Comparison of ENCODE assay signal across 18 cellular contexts in the genomic region with DNA sequence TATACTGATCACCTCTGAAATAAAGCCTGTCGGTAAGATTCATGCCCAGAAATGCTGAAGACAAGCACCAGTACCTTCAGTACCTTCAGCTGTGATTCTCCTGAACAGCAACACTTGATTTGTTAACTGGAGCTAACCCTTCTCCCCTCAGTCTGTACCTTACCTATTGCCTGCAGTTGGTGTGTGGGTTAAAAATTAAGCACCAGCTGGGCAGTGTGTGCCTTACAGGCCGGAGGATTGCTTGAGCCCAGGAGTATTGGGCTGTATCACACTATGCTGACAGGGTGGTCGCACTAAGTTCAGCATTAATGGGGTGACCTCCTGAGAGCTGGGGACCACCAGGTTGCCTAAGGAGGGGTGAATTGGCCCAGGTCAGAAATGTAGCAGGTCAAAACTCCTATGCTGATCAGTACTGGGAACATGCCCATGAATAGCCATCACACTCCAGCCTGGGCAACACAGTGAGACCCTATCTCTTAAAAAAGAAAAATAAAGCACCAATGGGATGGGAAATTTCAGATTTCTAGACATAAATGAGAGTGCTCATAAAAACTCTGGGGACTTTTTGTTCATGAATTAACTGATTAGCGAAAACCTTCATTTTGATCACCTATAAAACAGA.
DNase-seq lines count a peak whose midpoint lies in the region; ATAC-seq, FAIRE-seq and TF ChIP-seq lines count a peak whose summit lies in the region.
"Had no signal": no experiment of that assay in that cellular context is flagged by ENCODE, and none has a peak within 500 bp of the region (broad histone marks: within the 10 kb centered on the region; RNA-seq: fewer than 3 reads in every experiment).

No MANE protein-coding gene starts in this region.

- TF ChIP-seq RAD21 in GM12878 (IDR thresholded peaks at IDR 0.05; ENCODE audit: insufficient read depth, low read depth, low read length) = no peak

- ATAC-seq in GM12878 (peak; percentile 45), lung (ENCODE audit: insufficient read depth, low FRiP score) (peak; percentile 19), sciatic nerve (peak; percentile 22)
- ATAC-seq: PC-3 had no signal

- DNase-seq in GM12878 (ENCODE audit: low read depth, low spot score) (no peak), lung (ENCODE audit: low spot score) (no peak), sciatic nerve (ENCODE audit: low spot score) (no peak), NCI-H446 treated with DMSO at 0.1 percent for 48 hours (lab: John Stamatoyannopoulos, UW) (no peak)
- no peak for DNase-seq in activated naive CD4-positive, alpha-beta T cell treated with anti-CD3 and anti-CD28 coated beads, Interleukin-2, amount 50 U/mL, for 16 hours
- no peak for DNase-seq in activated T-cell treated with anti-CD3 and anti-CD28 coated beads, Interleukin-2, amount 50 U/mL, for 1 hour
- DNase-seq: GDM1, H9, IMR-90, Karpas-422, NCI-H1417 treated with DMSO at 0.1 percent for 48 hours, NCI-H1930, NCI-H226, NCI-H524 treated with DMSO at 0.1 percent for 48 hours, PC-3, SJCRH30 had no signal

- no peaks in the 10 kb centered on the region; the same call in none of the 2 replicates for H3K79me2 ChIP-seq in GM12878 (ENCODE audit: control insufficient read depth, insufficient read depth, low read length)

- in situ Hi-C loops in GM12878 (cut with MboI) = no loop called here

- no peak overlapping the region for H3K27ac ChIP-seq in HEK293 (ENCODE audit: extremely low read depth, low read depth, low read length)
- no peak overlapping the region for H3K27ac ChIP-seq in GM12878 (ENCODE audit: control insufficient read depth, insufficient read depth)
- no peak overlapping the region for H3K27ac ChIP-seq in lung (ENCODE audit: low read depth in 1 of 2, low read length in 1 of 2)
- H3K27ac ChIP-seq: C4-2B, SJCRH30 had no signal

- H3K4me3 ChIP-seq in HEK293 (ENCODE audit: low read depth, low read length) (no peak overlapping the region), GM12878 (no peak overlapping the region), lung (no peak overlapping the region)
- H3K4me3 ChIP-seq: SJCRH30 had no signal

- WGBS in GM12878 (ENCODE audit: insufficient coverage, insufficient replicate concordance, low lambda C conversion rate, missing lambda C conversion rate) = 78% methylated on average over 4 of the region's 4 CpGs
- WGBS in lung, 2 donors = 94 to 95% methylated on average over 4 of the region's 4 CpGs

- H3K4me1 ChIP-seq in HEK293 (ENCODE audit: control insufficient read depth, insufficient read depth, low read length) (no peaks in the 10 kb centered on the region; the same call in 1 of the 2 replicates), GM12878 (ENCODE audit: control insufficient read depth, insufficient read depth, low read length) (no peaks in the 10 kb centered on the region), lung (ENCODE audit: control insufficient read depth in 2 of 2, insufficient read depth in 2 of 2, low read length in 2 of 2) (peaks cover 6 to 25% of the 10 kb centered on the region in 2 donors)
- H3K4me1 ChIP-seq: SJCRH30 had no signal

- CTCF ChIA-PET in HEK293 (lab: Yijun Ruan, JAX) = interaction anchor here (1.8 kb wide), 1 partner anchor 95 kb away, joined by 7 read pairs; no protein-coding TSS in a partner anchor
- CTCF ChIA-PET in GM12878 (lab: Yijun Ruan, JAX) = interaction anchor here (0.9 to 2.1 kb wide), 5 partner anchors 8 to 568 kb away, joined by 3 to 10 read pairs (median 4); no protein-coding TSS in a partner anchor

- RAD21 ChIA-PET in GM12878 (lab: Charles Lee; ENCODE audit: unreplicated experiment) = interaction anchor here (1.0 to 3.0 kb wide), 2 partner anchors 10 to 59 kb away, joined by 3 to 10 read pairs; no protein-coding TSS in a partner anchor

- H3K9me3 ChIP-seq in HEK293 (ENCODE audit: control insufficient read depth, insufficient read depth, low read depth, low read length) (no peaks in the 10 kb centered on the region), GM12878 (replicated peaks; ENCODE audit: control insufficient read depth, insufficient read depth, low read length) (peaks cover 13% of the 10 kb centered on the region), lung (ENCODE audit: control insufficient read depth in 2 of 2, insufficient read depth in 1 of 2, low read length in 1 of 2) (peaks cover 0 to 2% of the 10 kb centered on the region in 2 donors)

- intact Hi-C loops in GM12878 (cut with micrococcal nuclease; ENCODE audit: unreplicated experiment) (no loop called here), sciatic nerve (cut with DNase I) (no loop called here)

- H4K20me1 ChIP-seq in GM12878 (ENCODE audit: control insufficient read depth, insufficient read depth) = no peaks in the 10 kb centered on the region

- BruUV-seq in GM12878 (replicated peaks; lab: Mats Ljungman, UMichigan) = no TSS peak

- H3K4me2 ChIP-seq in GM12878 (ENCODE audit: control insufficient read depth, insufficient read depth) = no peak overlapping the region

- POLR2A ChIA-PET in HEK293 (lab: Yijun Ruan, JAX) (no interaction called here), GM12878 (lab: Charles Lee) (no interaction called here)

- H3K36me3 ChIP-seq in HEK293 (ENCODE audit: control insufficient read depth in 2 of 2, insufficient read depth in 1 of 2, low read length in 2 of 2) (peaks cover 0 to 3% of the 10 kb centered on the region in 2 experiments; a peak in 1 of 3 replicates), GM12878 (ENCODE audit: control insufficient read depth in 2 of 2, insufficient read depth in 2 of 2, low read length in 1 of 2) (peaks cover 6 to 8% of the 10 kb centered on the region in 2 experiments; a peak in 3 of 4 replicates), lung (ENCODE audit: control insufficient read depth in 2 of 2, insufficient read depth in 2 of 2, low read length in 2 of 2) (peaks cover 0 to 2% of the 10 kb centered on the region in 2 donors)

- no peak for FAIRE-seq in GM12878 (lab: Jason Lieb, UNC)

- no peak overlapping the region for H3K9ac ChIP-seq in GM12878 (ENCODE audit: control insufficient read depth, insufficient read depth, low read length)

- TF ChIP-seq POLR2A in GM12878 (IDR thresholded peaks at IDR 0.05; ENCODE audit: low read depth, low read length) = no peak

- no peaks in the 10 kb centered on the region for H3K27me3 ChIP-seq in GM12878 (replicated peaks in 1 of 2; ENCODE audit: control insufficient read depth in 2 of 2, insufficient read depth in 2 of 2, low read length in 1 of 2)
- H3K27me3 ChIP-seq in lung (ENCODE audit: control insufficient read depth, insufficient read depth) = no peaks in the 10 kb centered on the region
- H3K27me3 ChIP-seq: SJCRH30 had no signal

- no peak for TF ChIP-seq EP300 in GM12878 (IDR thresholded peaks at IDR 0.05; ENCODE audit: borderline replicate concordance in 1 of 2, control insufficient read depth in 1 of 2, low read depth in 2 of 2, low read length in 2 of 2)

- H2AFZ ChIP-seq in GM12878 (ENCODE audit: control insufficient read depth, low read depth, low read length) = no peak overlapping the region

- TF ChIP-seq CTCF in HEK293 (tag by site-specific recombination; IDR thresholded peaks at IDR 0.05) = no peak
- no peak for TF ChIP-seq CTCF in GM12878 (IDR thresholded peaks at IDR 0.05 in 2 of 3, conservative IDR thresholded peaks at IDR 0.05 in 1 of 3; ENCODE audit: control insufficient read depth in 2 of 3, extremely low read depth in 1 of 3, insufficient read depth in 1 of 3, low read depth in 3 of 3, low read length in 3 of 3)
- TF ChIP-seq CTCF in lung (IDR thresholded peaks at IDR 0.05; ENCODE audit: control extremely low read depth, extremely low read depth) = no peak

- SMC1A ChIA-PET in GM12878 (lab: Charles Lee; ENCODE audit: uncharacterized antibody, unreplicated experiment) = interaction anchor here (0.7 to 2.7 kb wide), 8 partner anchors 8 to 97 kb away, joined by 3 to 15 read pairs (median 6); no protein-coding TSS in a partner anchor

TF ChIP-seq in HEK293, 187 proteins besides CTCF, POLR2A, EP300 and RAD21:
- TF ChIP-seq SALL2 (tag by site-specific recombination; IDR thresholded peaks at IDR 0.05; ENCODE audit: borderline replicate concordance) = no peak
- TF ChIP-seq ZNF121 (tag by site-specific recombination; IDR thresholded peaks at IDR 0.05) = peak; percentile 51; the same call in 1 of the 2 replicates
- TF ChIP-seq, protein P1, sequence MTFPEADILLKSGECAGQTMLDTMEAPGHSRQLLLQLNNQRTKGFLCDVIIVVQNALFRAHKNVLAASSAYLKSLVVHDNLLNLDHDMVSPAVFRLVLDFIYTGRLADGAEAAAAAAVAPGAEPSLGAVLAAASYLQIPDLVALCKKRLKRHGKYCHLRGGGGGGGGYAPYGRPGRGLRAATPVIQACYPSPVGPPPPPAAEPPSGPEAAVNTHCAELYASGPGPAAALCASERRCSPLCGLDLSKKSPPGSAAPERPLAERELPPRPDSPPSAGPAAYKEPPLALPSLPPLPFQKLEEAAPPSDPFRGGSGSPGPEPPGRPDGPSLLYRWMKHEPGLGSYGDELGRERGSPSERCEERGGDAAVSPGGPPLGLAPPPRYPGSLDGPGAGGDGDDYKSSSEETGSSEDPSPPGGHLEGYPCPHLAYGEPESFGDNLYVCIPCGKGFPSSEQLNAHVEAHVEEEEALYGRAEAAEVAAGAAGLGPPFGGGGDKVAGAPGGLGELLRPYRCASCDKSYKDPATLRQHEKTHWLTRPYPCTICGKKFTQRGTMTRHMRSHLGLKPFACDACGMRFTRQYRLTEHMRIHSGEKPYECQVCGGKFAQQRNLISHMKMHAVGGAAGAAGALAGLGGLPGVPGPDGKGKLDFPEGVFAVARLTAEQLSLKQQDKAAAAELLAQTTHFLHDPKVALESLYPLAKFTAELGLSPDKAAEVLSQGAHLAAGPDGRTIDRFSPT (tag by site-specific recombination; IDR thresholded peaks at IDR 0.05) = no peak
